ENCODE assay signal across 9 cellular contexts in genomic region chr5:142888469-142889085, GRCh38.
DNase-seq lines count a peak whose midpoint lies in the region; ATAC-seq, FAIRE-seq and TF ChIP-seq lines count a peak whose summit lies in the region.
"Had no signal": no experiment of that assay in that cellular context is flagged by ENCODE, and none has a peak within 500 bp of the region (broad histone marks: within the 10 kb centered on the region; RNA-seq: fewer than 3 reads in every experiment).

No MANE protein-coding gene starts in this region.

- H3K27me3 Mint-ChIP-seq in type B pancreatic cell, result no peaks in the 10 kb centered on the region

- FAIRE-seq in keratinocyte (lab: Jason Lieb, UNC), result peak; percentile 84

- H3K4me1 ChIP-seq in BE2C (no peaks in the 10 kb centered on the region), keratinocyte (ENCODE audit: control insufficient read depth, extremely low read depth, insufficient read depth, low read length) (no peaks in the 10 kb centered on the region)

- no peaks in the 10 kb centered on the region for H4K20me1 ChIP-seq in keratinocyte (ENCODE audit: control insufficient read depth, extremely low read depth, insufficient read depth, low read length)

- H3K36me3 ChIP-seq in BE2C (no peaks in the 10 kb centered on the region), keratinocyte (ENCODE audit: control insufficient read depth in 2 of 2, extremely low read depth in 1 of 2, insufficient read depth in 2 of 2, low read length in 2 of 2) (no peaks in the 10 kb centered on the region)

- dilution Hi-C loops in keratinocyte (cut with MboI; ENCODE audit: extremely low pct_ligation_motif_present, low sequenced_read_pairs), result no loop called here

- no peak overlapping the region for H3K4me2 ChIP-seq in keratinocyte (ENCODE audit: control insufficient read depth, extremely low read depth, insufficient read depth, low read depth, low read length)

- H2AFZ ChIP-seq in keratinocyte (ENCODE audit: control insufficient read depth, low read length), result no peak overlapping the region

- no peaks in the 10 kb centered on the region for H3K9me1 ChIP-seq in keratinocyte (ENCODE audit: control insufficient read depth, extremely low read depth, insufficient read depth, low read length)

- H3K9me3 Mint-ChIP-seq in type B pancreatic cell, result no peaks in the 10 kb centered on the region

- no peak for ATAC-seq in GM19395 (IDR thresholded peaks at IDR 0.05; ENCODE audit: unreplicated experiment)

- H3K4me3 ChIP-seq in BE2C (ENCODE audit: low read depth, low read length), result no peak overlapping the region
- no peak overlapping the region for H3K4me3 ChIP-seq in keratinocyte (ENCODE audit: control insufficient read depth in 2 of 3, extremely low read depth in 1 of 3, insufficient read depth in 2 of 3, low read depth in 1 of 3, low read length in 3 of 3)

- DNase-seq in BE2C (peak; percentile 52), GM20000 (ENCODE audit: low spot score) (peak; percentile 27), NCI-H446 (lab: John Stamatoyannopoulos, UW) (peak; percentile 38 to 58), T47D (ENCODE audit: low read depth in 1 of 2, low spot score in 1 of 2) (peak; percentile 42 to 76), keratinocyte (ENCODE audit: low read depth, low spot score) (no peak), type B pancreatic cell (ENCODE audit: extremely low spot score, unreplicated experiment) (no peak)
- DNase-seq in activated naive CD4-positive, alpha-beta T cell (lab: John Stamatoyannopoulos, UW), result no peak

- H3K36me3 Mint-ChIP-seq in type B pancreatic cell, result no peaks in the 10 kb centered on the region

- in situ Hi-C loops in T47D (cut with HindIII; ENCODE audit: low pct_unique_long_range_greater_than_20kb, low sequenced_read_pairs), result loop anchor here (25.0 kb wide), 1 partner anchor 176 kb away; no protein-coding TSS in a partner anchor

- peaks cover 7% of the 10 kb centered on the region for H3K4me1 Mint-ChIP-seq in type B pancreatic cell (ENCODE audit: unreplicated experiment)

- no peak overlapping the region for H3K4me3 Mint-ChIP-seq in type B pancreatic cell

- H3K9me3 ChIP-seq in BE2C (no peaks in the 10 kb centered on the region), keratinocyte (ENCODE audit: control insufficient read depth, low read depth, low read length) (no peaks in the 10 kb centered on the region)

- TF ChIP-seq CTCF in BE2C (IDR thresholded peaks at IDR 0.05; ENCODE audit: low read depth, low read length) (peak; percentile 82), GM20000 (IDR thresholded peaks at IDR 0.05; ENCODE audit: extremely low read depth, missing control alignments) (peak; percentile 44), keratinocyte (optimal IDR thresholded peaks at IDR 0.05 in 1 of 3, IDR thresholded peaks at IDR 0.05 in 1 of 3, conservative IDR thresholded peaks at IDR 0.05 in 1 of 3; ENCODE audit: extremely low read depth in 1 of 3, insufficient read depth in 2 of 3, low read length in 3 of 3) (peak; percentile 48 to 63 (median 59)), type B pancreatic cell (conservative IDR thresholded peaks at IDR 0.05) (peak; percentile 90)

- H3K27me3 ChIP-seq in BE2C (no peaks in the 10 kb centered on the region), keratinocyte (ENCODE audit: control insufficient read depth, extremely low read depth, insufficient read depth, low read length) (no peaks in the 10 kb centered on the region)

- H3K27ac Mint-ChIP-seq in type B pancreatic cell, result no peak overlapping the region

- no peak overlapping the region for H3K9ac ChIP-seq in keratinocyte (ENCODE audit: control insufficient read depth, extremely low read depth, insufficient read depth, low read length)

- H3K79me2 ChIP-seq in keratinocyte (ENCODE audit: control insufficient read depth, insufficient read depth, low read length), result no peaks in the 10 kb centered on the region

- no peak overlapping the region for H3K27ac ChIP-seq in keratinocyte (ENCODE audit: control insufficient read depth, insufficient read depth, low read length)
- H3K27ac ChIP-seq: epithelial cell of prostate had no signal

Comparison
In these comparisons a context has a peak if more than half of its experiments do, and no peak if none do; other contexts are left out.
1. DNase-seq: peak in BE2C (single experiment), GM20000 (single experiment), NCI-H446 (2 of 2) and T47D (2 of 2); none in keratinocyte (single experiment), type B pancreatic cell (single experiment) and activated naive CD4-positive, alpha-beta T cell (0 of 4).
2. Peak in every context shown above with its lines, with median percentiles within 50 percentile points of each other: CTCF ChIP-seq.